ENCODE assay signal across 26 cellular contexts in the genomic region with DNA sequence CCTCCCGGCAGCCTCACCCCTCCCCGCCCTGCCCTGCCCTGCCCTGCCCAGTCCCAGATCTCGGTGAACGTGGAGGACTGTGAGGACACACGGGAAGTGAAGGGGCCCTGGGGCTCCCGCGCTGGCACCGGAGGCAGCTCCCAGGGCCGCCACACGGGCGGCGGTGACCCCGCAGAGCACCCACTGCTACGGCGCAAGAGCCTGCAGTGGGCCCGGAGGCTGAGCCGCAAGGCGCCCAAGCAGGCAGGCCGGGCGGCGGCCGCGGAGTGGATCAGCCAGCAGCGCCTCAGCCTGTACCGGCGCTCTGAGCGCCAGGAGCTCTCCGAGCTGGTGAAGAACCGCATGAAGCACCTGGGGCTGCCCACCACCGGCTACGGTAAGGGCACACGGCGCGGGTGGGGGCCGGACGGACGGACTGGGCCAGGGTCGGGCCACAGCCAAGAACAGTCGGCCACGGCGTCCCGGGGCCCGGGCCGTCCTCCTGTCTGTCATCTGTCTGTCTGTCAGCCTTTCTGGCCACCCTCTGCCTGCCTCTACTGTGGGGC.
"Had no signal": no experiment of that assay in that cellular context is flagged by ENCODE, and none has a peak within 500 bp of the region (broad histone marks: within the 10 kb centered on the region; RNA-seq: fewer than 3 reads in every experiment).

No MANE protein-coding gene starts in this region.

- H3K4me2 ChIP-seq: hepatocyte, smooth muscle cell had no signal

- H3K36me3 Mint-ChIP-seq: mesothelial cell of epicardium; naive B cell; natural killer cell treated with Interleukin-12 subunit alpha and Interleukin-12 subunit beta and Interleukin-15 and Interleukin-18, amount 100 ng/mL, for 72 hours; stimulated activated memory B cell treated with anti-CD40 and anti-IgM and Interleukin-4, amounts not matched to agents 10 μg/mL and 1 μg/mL and 100 μg/mL, for 72 hours; type B pancreatic cell had no signal

- H3K4me1 Mint-ChIP-seq: mesothelial cell of epicardium; naive B cell; stimulated activated memory B cell treated with anti-CD40 and anti-IgM and Interleukin-4, amounts not matched to agents 10 μg/mL and 1 μg/mL and 100 μg/mL, for 72 hours; stimulated activated naive CD8-positive, alpha-beta T cell treated with anti-CD3 and anti-CD28 coated beads, Interleukin-15, amount 100 ng/mL, for 72 hours had no signal

- H3K4me3 ChIP-seq: heart right ventricle, hepatocyte, left ventricle myocardium inferior, lung, psoas muscle, right lobe of liver, smooth muscle cell, tibial nerve, vagina had no signal

- ATAC-seq: left colon; natural killer cell treated with Interleukin-12 subunit alpha and Interleukin-12 subunit beta and Interleukin-15 and Interleukin-18, amount 100 ng/mL, for 72 hours; psoas muscle; right lobe of liver; stimulated activated memory B cell treated with anti-CD40 and anti-IgM and Interleukin-4, amounts not matched to agents 10 μg/mL and 1 μg/mL and 100 μg/mL, for 72 hours; stimulated activated naive CD8-positive, alpha-beta T cell treated with anti-CD3 and anti-CD28 coated beads, Interleukin-15, amount 100 ng/mL, for 72 hours had no signal

- H3K36me3 ChIP-seq: heart right ventricle, left ventricle myocardium inferior, right lobe of liver, tibial nerve, vagina had no signal

- H3K4me3 Mint-ChIP-seq: mesothelial cell of epicardium; naive B cell; natural killer cell treated with Interleukin-12 subunit alpha and Interleukin-12 subunit beta and Interleukin-15 and Interleukin-18, amount 100 ng/mL, for 72 hours; stimulated activated memory B cell treated with anti-CD40 and anti-IgM and Interleukin-4, amounts not matched to agents 10 μg/mL and 1 μg/mL and 100 μg/mL, for 72 hours; stimulated activated naive CD8-positive, alpha-beta T cell treated with anti-CD3 and anti-CD28 coated beads, Interleukin-15, amount 100 ng/mL, for 72 hours; type B pancreatic cell had no signal

- DNase-seq: heart right ventricle; kidney; left colon; left ventricle myocardium inferior; mesendoderm; naive B cell; nucleus accumbens; right lobe of liver; stimulated activated CD4-positive, alpha-beta T cell treated with anti-CD3 and anti-CD28 coated beads, Interleukin-1b, Interleukin-23, amount 100 ng/mL, for 48 hours; stimulated activated CD4-positive, alpha-beta T cell treated with anti-CD3 and anti-CD28 coated beads, Interleukin-2, amount 100 ng/mL, for 48 hours; stimulated activated CD4-positive, alpha-beta T cell treated with anti-CD3 and anti-CD28 coated beads, Interleukin-4, amount 100 ng/mL, for 4 hours; stimulated activated CD8-positive, alpha-beta memory T cell treated with anti-CD3 and anti-CD28 coated beads, Interleukin-4, amount 100 ng/mL, for 48 hours; stimulated activated naive CD4-positive, alpha-beta T cell treated with Interleukin-2 at 50 U/mL for 16 hours; stimulated activated naive CD8-positive, alpha-beta T cell treated with anti-CD3 and anti-CD28 coated beads, Interleukin-15, amount 100 ng/mL, for 72 hours; substantia nigra had no signal

- H3K9me3 Mint-ChIP-seq: mesothelial cell of epicardium; naive B cell; natural killer cell treated with Interleukin-12 subunit alpha and Interleukin-12 subunit beta and Interleukin-15 and Interleukin-18, amount 100 ng/mL, for 72 hours; stimulated activated memory B cell treated with anti-CD40 and anti-IgM and Interleukin-4, amounts not matched to agents 10 μg/mL and 1 μg/mL and 100 μg/mL, for 72 hours; stimulated activated naive CD8-positive, alpha-beta T cell treated with anti-CD3 and anti-CD28 coated beads, Interleukin-15, amount 100 ng/mL, for 72 hours; type B pancreatic cell had no signal

- H2AFZ ChIP-seq: hepatocyte, parathyroid adenoma had no signal

- H3K27me3 ChIP-seq: hepatocyte, right lobe of liver, vagina had no signal

- H3K27me3 Mint-ChIP-seq: naive B cell; stimulated activated naive CD8-positive, alpha-beta T cell treated with anti-CD3 and anti-CD28 coated beads, Interleukin-15, amount 100 ng/mL, for 72 hours had no signal

- H3K9me3 ChIP-seq: heart right ventricle, left ventricle myocardium inferior, psoas muscle, right lobe of liver, tibial nerve, vagina had no signal

- H3K79me2 ChIP-seq: hepatocyte, parathyroid adenoma had no signal

- H3K27ac Mint-ChIP-seq: mesothelial cell of epicardium; natural killer cell treated with Interleukin-12 subunit alpha and Interleukin-12 subunit beta and Interleukin-15 and Interleukin-18, amount 100 ng/mL, for 72 hours; stimulated activated memory B cell treated with anti-CD40 and anti-IgM and Interleukin-4, amounts not matched to agents 10 μg/mL and 1 μg/mL and 100 μg/mL, for 72 hours; stimulated activated naive CD8-positive, alpha-beta T cell treated with anti-CD3 and anti-CD28 coated beads, Interleukin-15, amount 100 ng/mL, for 72 hours; type B pancreatic cell had no signal

- H3K27ac ChIP-seq: heart right ventricle, hepatocyte, left ventricle myocardium inferior, parathyroid adenoma, psoas muscle, right lobe of liver, tibial nerve, vagina had no signal

- H3K4me1 ChIP-seq: heart right ventricle, left ventricle myocardium inferior, parathyroid adenoma, psoas muscle, right lobe of liver, tibial nerve, vagina had no signal
